Comparison of ENCODE assay signal across 21 cellular contexts in the genomic region with DNA sequence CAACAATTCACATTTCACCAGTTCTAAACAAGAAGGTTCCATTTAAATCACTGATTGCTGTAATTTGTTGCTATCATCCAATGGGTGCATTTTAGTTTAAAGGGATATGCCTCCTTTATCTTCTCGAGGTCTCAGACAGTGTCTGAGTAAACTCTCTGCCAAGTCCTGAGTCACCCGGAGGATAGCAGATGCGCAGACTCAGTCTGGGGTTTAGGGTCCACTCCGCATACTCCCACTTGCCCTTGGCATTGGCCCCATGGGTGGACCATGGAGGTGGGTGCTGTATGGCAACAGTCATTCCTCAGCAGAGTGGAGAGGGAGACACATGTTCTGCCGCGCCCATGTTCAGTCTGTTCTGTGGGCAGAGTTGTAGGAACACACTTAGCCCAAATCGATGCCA.
DNase-seq lines count a peak whose midpoint lies in the region; ATAC-seq and TF ChIP-seq lines count a peak whose summit lies in the region.
"Had no signal": no experiment of that assay in that cellular context is flagged by ENCODE, and none has a peak within 500 bp of the region (broad histone marks: within the 10 kb centered on the region; RNA-seq: fewer than 3 reads in every experiment).

No MANE protein-coding gene starts in this region.

- CTCF ChIA-PET in activated CD8-positive, alpha-beta T cell treated with anti-CD3 and anti-CD28 coated beads for 36 hours (lab: Charles Lee) = interaction anchor here (0.7 to 3.0 kb wide), 4 partner anchors 18 to 141 kb away, joined by 3 to 12 read pairs (median 6); no protein-coding TSS in a partner anchor

- H3K9me3 ChIP-seq in T-helper 17 cell (ENCODE audit: control insufficient read depth, low read length, poor library complexity, severe bottlenecking) (no peaks in the 10 kb centered on the region), upper lobe of right lung (no peaks in the 10 kb centered on the region)
- H3K9me3 ChIP-seq: colonic mucosa, heart right ventricle, SJCRH30 had no signal

- intact Hi-C loops in left cardiac atrium (cut with DNase I) = no loop called here
- intact Hi-C loops in Right ventricle myocardium superior (cut with DNase I) = no loop called here
- intact Hi-C loops in upper lobe of right lung (cut with DNase I) = no loop called here
- intact Hi-C loops in activated CD8-positive, alpha-beta T cell treated with anti-CD3 and anti-CD28 coated beads for 36 hours (cut with micrococcal nuclease) = no loop called here

- POLR2A ChIA-PET in activated CD8-positive, alpha-beta T cell treated with anti-CD3 and anti-CD28 coated beads for 36 hours (lab: Charles Lee) = no interaction called here

- ATAC-seq in left cardiac atrium (peak; percentile 53 to 91), Right ventricle myocardium superior (ENCODE audit: poor library complexity) (no peak), T-helper 17 cell (no peak), upper lobe of right lung (peak; percentile 28)
- no peak for ATAC-seq in activated CD8-positive, alpha-beta T cell treated with anti-CD3 and anti-CD28 coated beads for 36 hours
- ATAC-seq: HCT116 had no signal

- no peak overlapping the region for H3K4me3 Mint-ChIP-seq in T-helper 17 cell
- H3K4me3 Mint-ChIP-seq in activated naive CD8-positive, alpha-beta T cell treated with anti-CD3 and anti-CD28 coated beads for 36 hours = no peak overlapping the region
- H3K4me3 Mint-ChIP-seq in activated CD8-positive, alpha-beta T cell treated with anti-CD3 and anti-CD28 coated beads for 36 hours = no peak overlapping the region
- H3K4me3 Mint-ChIP-seq: neural crest cell; T-helper 2 cell treated with Interferon-gamma antibody and Interleukin-4, amounts not matched to agents 5 μg/mL and 100 μg/mL, for 36 hours; type B pancreatic cell had no signal

- peaks cover 7% of the 10 kb centered on the region for H3K9me3 Mint-ChIP-seq in activated naive CD8-positive, alpha-beta T cell treated with anti-CD3 and anti-CD28 coated beads for 36 hours
- peaks cover 4% of the 10 kb centered on the region for H3K9me3 Mint-ChIP-seq in activated CD8-positive, alpha-beta T cell treated with anti-CD3 and anti-CD28 coated beads for 36 hours
- H3K9me3 Mint-ChIP-seq: neural crest cell; T-helper 2 cell treated with Interferon-gamma antibody and Interleukin-4, amounts not matched to agents 5 μg/mL and 100 μg/mL, for 36 hours; type B pancreatic cell had no signal

- H3K27me3 Mint-ChIP-seq in T-helper 17 cell = no peaks in the 10 kb centered on the region
- no peaks in the 10 kb centered on the region for H3K27me3 Mint-ChIP-seq in activated naive CD8-positive, alpha-beta T cell treated with anti-CD3 and anti-CD28 coated beads for 36 hours
- H3K27me3 Mint-ChIP-seq in activated CD8-positive, alpha-beta T cell treated with anti-CD3 and anti-CD28 coated beads for 36 hours = no peaks in the 10 kb centered on the region

- peak; percentile 21 for DNase-seq in left cardiac atrium
- DNase-seq in Right ventricle myocardium superior = no peak
- no peak for DNase-seq in T-helper 17 cell
- peak; percentile 66 for DNase-seq in fibroblast of the aortic adventitia (ENCODE audit: low read depth)
- no peak for DNase-seq in upper lobe of right lung
- DNase-seq in NCI-H2081 (lab: John Stamatoyannopoulos, UW) = no peak
- DNase-seq in activated naive CD8-positive, alpha-beta T cell treated with anti-CD3 and anti-CD28 coated beads for 36 hours = no peak
- no peak for DNase-seq in activated CD8-positive, alpha-beta T cell treated with anti-CD3 and anti-CD28 coated beads for 36 hours
- DNase-seq: activated gamma-delta T cell treated with Interleukin-2 at 50 U/mL for 16 hours; aorta; colonic mucosa; heart right ventricle; islet precursor cell; MM.1S; NCI-H187; SJCRH30; stimulated activated naive CD4-positive, alpha-beta T cell treated with Interleukin-2 at 50 U/mL for 16 hours had no signal

- H3K4me1 Mint-ChIP-seq in T-helper 17 cell = peaks cover 12% of the 10 kb centered on the region
- peaks cover 40% of the 10 kb centered on the region for H3K4me1 Mint-ChIP-seq in activated naive CD8-positive, alpha-beta T cell treated with anti-CD3 and anti-CD28 coated beads for 36 hours
- peaks cover 43% of the 10 kb centered on the region for H3K4me1 Mint-ChIP-seq in activated CD8-positive, alpha-beta T cell treated with anti-CD3 and anti-CD28 coated beads for 36 hours (ENCODE audit: low read depth)

- no peaks in the 10 kb centered on the region for H3K36me3 Mint-ChIP-seq in T-helper 17 cell (ENCODE audit: low read depth)
- peaks cover 22% of the 10 kb centered on the region for H3K36me3 Mint-ChIP-seq in activated naive CD8-positive, alpha-beta T cell treated with anti-CD3 and anti-CD28 coated beads for 36 hours
- H3K36me3 Mint-ChIP-seq in activated CD8-positive, alpha-beta T cell treated with anti-CD3 and anti-CD28 coated beads for 36 hours (ENCODE audit: low read depth) = peaks cover 12% of the 10 kb centered on the region
- H3K36me3 Mint-ChIP-seq: type B pancreatic cell had no signal

- no peak overlapping the region for H3K27ac ChIP-seq in upper lobe of right lung
- H3K27ac ChIP-seq: colonic mucosa, SJCRH30 had no signal

- no peaks in the 10 kb centered on the region for H3K36me3 ChIP-seq in upper lobe of right lung
- H3K36me3 ChIP-seq: colonic mucosa, heart right ventricle, SJCRH30 had no signal

- H3K27me3 ChIP-seq in upper lobe of right lung = no peaks in the 10 kb centered on the region
- H3K27me3 ChIP-seq: colonic mucosa, SJCRH30 had no signal

- peaks cover 14% of the 10 kb centered on the region for H3K4me1 ChIP-seq in upper lobe of right lung
- H3K4me1 ChIP-seq: colonic mucosa, SJCRH30 had no signal

- H3K4me3 ChIP-seq in fibroblast of the aortic adventitia (ENCODE audit: low read depth, low read length) = no peak overlapping the region
- H3K4me3 ChIP-seq in upper lobe of right lung = no peak overlapping the region
- H3K4me3 ChIP-seq: colonic mucosa, heart right ventricle, SJCRH30 had no signal

- TF ChIP-seq CTCF in fibroblast of the aortic adventitia (IDR thresholded peaks at IDR 0.05; ENCODE audit: insufficient read depth, low read length) (no peak), upper lobe of right lung (IDR thresholded peaks at IDR 0.05) (no peak)
- TF ChIP-seq CTCF in activated CD8-positive, alpha-beta T cell treated with anti-CD3 and anti-CD28 coated beads for 36 hours (IDR thresholded peaks at IDR 0.05) = no peak

- H3K27ac Mint-ChIP-seq in T-helper 17 cell = peak overlapping the region; percentile 8
- no peak overlapping the region for H3K27ac Mint-ChIP-seq in activated naive CD8-positive, alpha-beta T cell treated with anti-CD3 and anti-CD28 coated beads for 36 hours
- H3K27ac Mint-ChIP-seq in activated CD8-positive, alpha-beta T cell treated with anti-CD3 and anti-CD28 coated beads for 36 hours = no peak overlapping the region
- H3K27ac Mint-ChIP-seq: T-helper 2 cell treated with Interferon-gamma antibody and Interleukin-4, amounts not matched to agents 5 μg/mL and 100 μg/mL, for 36 hours; type B pancreatic cell had no signal

Comparison
In these comparisons a context has a peak if more than half of its experiments do, and no peak if none do; other contexts are left out.
1. ATAC-seq: peak in left cardiac atrium (2 of 2) and upper lobe of right lung (single experiment); none in Right ventricle myocardium superior (single experiment), T-helper 17 cell (single experiment) and activated CD8-positive, alpha-beta T cell treated with anti-CD3 and anti-CD28 coated beads for 36 hours (single experiment).
2. DNase-seq: peak in left cardiac atrium (single experiment) and fibroblast of the aortic adventitia (single experiment); none in Right ventricle myocardium superior (single experiment), T-helper 17 cell (0 of 3), upper lobe of right lung (single experiment), NCI-H2081 (0 of 2), activated naive CD8-positive, alpha-beta T cell treated with anti-CD3 and anti-CD28 coated beads for 36 hours (single experiment) and activated CD8-positive, alpha-beta T cell treated with anti-CD3 and anti-CD28 coated beads for 36 hours (single experiment).